35 cellular contexts compared by ENCODE assay signal in the genomic region with DNA sequence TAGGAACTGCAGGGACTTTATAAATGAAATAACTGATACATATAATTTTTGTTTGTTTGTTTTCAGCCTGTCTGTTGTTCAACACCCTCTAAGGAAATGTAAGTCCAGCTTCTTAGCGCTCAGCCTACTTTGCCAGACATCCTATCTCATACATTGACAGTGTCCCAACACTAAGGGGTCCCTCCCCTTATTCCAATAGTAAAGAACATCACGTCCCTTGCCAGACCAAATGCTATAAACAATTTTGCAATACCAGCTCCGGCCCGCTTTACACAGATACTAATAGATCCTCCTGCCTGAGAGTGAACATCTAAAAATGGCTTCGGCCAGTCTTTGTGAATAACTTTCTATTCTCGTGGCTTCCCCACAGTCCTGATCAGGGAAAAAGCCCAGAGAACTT. TPM values are rescaled to one million over a fixed set of nuclear protein-coding genes. Genes with fewer than 3 reads are reported as not detected.
"Had no signal": no experiment of that assay in that cellular context is flagged by ENCODE, and none has a peak within 500 bp of the region (broad histone marks: within the 10 kb centered on the region; RNA-seq: fewer than 3 reads in every experiment).

No MANE protein-coding gene starts in this region.

- DNase-seq: activated CD4-positive, alpha-beta memory T cell treated with anti-CD3 and anti-CD28 coated beads, Interleukin-2, amount 10 ng/mL, durations not matched to agents 7 days and 5 days; activated CD4-positive, alpha-beta T cell treated with anti-CD3 and anti-CD28 coated beads for 1 hour; activated CD4-positive, alpha-beta T cell treated with anti-CD3 and anti-CD28 coated beads for 4 hours; activated CD4-positive, alpha-beta T cell treated with anti-CD3 and anti-CD28 coated beads, Interleukin-2, amount 10 ng/mL, durations not matched to agents 7 days and 5 days; activated CD4-positive, alpha-beta T cell treated with anti-CD3 and anti-CD28 coated beads, Interleukin-2, amount 50 U/mL, for 4 hours; activated CD8-positive, alpha-beta memory T cell treated with anti-CD3 and anti-CD28 coated beads, Interleukin-2, amount 50 U/mL, for 48 hours; activated effector memory CD4-positive, alpha-beta T cell treated with Interleukin-2 at 50 U/mL for 16 hours; activated gamma-delta T cell treated with Interleukin-2 at 50 U/mL for 16 hours; activated naive CD4-positive, alpha-beta T cell treated with anti-CD3 and anti-CD28 coated beads, Interleukin-2, amount 50 U/mL, for 16 hours; activated naive CD4-positive, alpha-beta T cell treated with Interleukin-2 at 50 U/mL for 16 hours; activated T-cell treated with anti-CD3 and anti-CD28 coated beads for 4 hours; activated T-cell treated with anti-CD3 and anti-CD28 coated beads, Interleukin-2, amount 50 U/mL, for 24 hours; activated T-cell treated with anti-CD3 and anti-CD28 coated beads, Interleukin-2, amount 50 U/mL, for 72 hours; amniotic stem cell; anterior cingulate cortex; brain microvascular endothelial cell; cortex of kidney; dermis blood vessel endothelial cell; effector CD4-positive, alpha-beta T cell; effector memory CD8-positive, alpha-beta T cell; erythroblast; foreskin keratinocyte; gastrocnemius medialis; glutamatergic neuron; heart left ventricle; T-helper 2 cell had no signal

- H3K27ac ChIP-seq: brain microvascular endothelial cell, esophagus muscularis mucosa, foreskin keratinocyte, gastrocnemius medialis, heart left ventricle had no signal

- H3K4me1 ChIP-seq: foreskin keratinocyte, gastrocnemius medialis had no signal

- H3K27ac Mint-ChIP-seq: activated CD4-positive, alpha-beta memory T cell treated with anti-CD3 and anti-CD28 coated beads, Interleukin-2, amount 10 ng/mL, durations not matched to agents 7 days and 5 days; activated CD4-positive, alpha-beta T cell treated with anti-CD3 and anti-CD28 coated beads, Interleukin-2, amount 10 ng/mL, durations not matched to agents 7 days and 5 days; activated naive CD8-positive, alpha-beta T cell; activated T-cell treated with anti-CD3 and anti-CD28 coated beads, Interleukin-2, amount 50 U/mL, for 24 hours; activated T-cell treated with anti-CD3 and anti-CD28 coated beads, Interleukin-2, amount 50 U/mL, for 72 hours; activated T-helper 17 cell treated with anti-CD3 and anti-CD28 coated beads, Interleukin-2, amount 50 U/mL, for 72 hours; effector memory CD8-positive, alpha-beta T cell; WTC11 had no signal

- H3K4me1 Mint-ChIP-seq: activated T-helper 17 cell treated with anti-CD3 and anti-CD28 coated beads, Interleukin-2, amount 50 U/mL, for 72 hours had no signal

- H3K36me3 ChIP-seq: brain microvascular endothelial cell, esophagus muscularis mucosa, gastrocnemius medialis, heart left ventricle had no signal

- H3K9me3 Mint-ChIP-seq: activated CD4-positive, alpha-beta memory T cell treated with anti-CD3 and anti-CD28 coated beads, Interleukin-2, amount 10 ng/mL, durations not matched to agents 7 days and 5 days; activated CD4-positive, alpha-beta T cell treated with anti-CD3 and anti-CD28 coated beads, Interleukin-2, amount 10 ng/mL, durations not matched to agents 7 days and 5 days; activated T-cell treated with anti-CD3 and anti-CD28 coated beads, Interleukin-2, amount 50 U/mL, for 24 hours; activated T-cell treated with anti-CD3 and anti-CD28 coated beads, Interleukin-2, amount 50 U/mL, for 72 hours; activated T-helper 17 cell treated with anti-CD3 and anti-CD28 coated beads, Interleukin-2, amount 50 U/mL, for 72 hours; effector memory CD8-positive, alpha-beta T cell; WTC11 had no signal

- H3K4me3 Mint-ChIP-seq: activated CD4-positive, alpha-beta memory T cell treated with anti-CD3 and anti-CD28 coated beads, Interleukin-2, amount 10 ng/mL, durations not matched to agents 7 days and 5 days; activated CD4-positive, alpha-beta T cell treated with anti-CD3 and anti-CD28 coated beads, Interleukin-2, amount 10 ng/mL, durations not matched to agents 7 days and 5 days; activated naive CD8-positive, alpha-beta T cell; activated T-cell treated with anti-CD3 and anti-CD28 coated beads, Interleukin-2, amount 50 U/mL, for 24 hours; activated T-cell treated with anti-CD3 and anti-CD28 coated beads, Interleukin-2, amount 50 U/mL, for 72 hours; activated T-helper 17 cell treated with anti-CD3 and anti-CD28 coated beads, Interleukin-2, amount 50 U/mL, for 72 hours; effector memory CD8-positive, alpha-beta T cell; WTC11 had no signal

- H3K9me3 ChIP-seq: esophagus muscularis mucosa, gastrocnemius medialis, heart left ventricle had no signal

- H3K4me3 ChIP-seq: esophagus muscularis mucosa, gastrocnemius medialis, heart left ventricle had no signal

- H3K36me3 Mint-ChIP-seq: activated naive CD8-positive, alpha-beta T cell; WTC11 had no signal

RNA-seq across cellular contexts. Expression of a gene that starts 4.5 kb away (rescaled TPM):
- total RNA-seq: activated CD4-positive, alpha-beta memory T cell treated with anti-CD3 and anti-CD28 coated beads, Interleukin-2, amount 10 ng/mL, durations not matched to agents 7 days and 5 days; activated CD4-positive, alpha-beta T cell treated with anti-CD3 and anti-CD28 coated beads, Interleukin-2, amount 10 ng/mL, durations not matched to agents 7 days and 5 days; activated T-cell treated with anti-CD3 and anti-CD28 coated beads, Interleukin-2, amount 50 U/mL, for 72 hours; activated T-helper 17 cell treated with anti-CD3 and anti-CD28 coated beads, Interleukin-2, amount 50 U/mL, for 72 hours; astrocyte; bronchial epithelial cell; cardiac septum; chondrocyte; dermis blood vessel endothelial cell; esophagus muscularis mucosa; foreskin keratinocyte; heart left ventricle; T-helper 1 cell treated with Interleukin-12 subunit alpha and Interleukin-12 subunit beta and Interleukin-4 antibody, amounts not matched to agents 30 ng/mL and 1 ng/mL, for 36 hours had no signal
